In genomic region chr2:197174539-197175094, GRCh38 we compare ENCODE assay signal across 12 cellular contexts.
A peak's percentile ranks its signal among the peaks of the same experiment; 100 is the strongest.
DNase-seq lines count a peak whose midpoint lies in the region; ATAC-seq, FAIRE-seq and TF ChIP-seq lines count a peak whose summit lies in the region.
"Had no signal": no experiment of that assay in that cellular context is flagged by ENCODE, and none has a peak within 500 bp of the region (broad histone marks: within the 10 kb centered on the region; RNA-seq: fewer than 3 reads in every experiment).

No MANE protein-coding gene starts in this region.

- no peak overlapping the region for H3K4me3 Mint-ChIP-seq in activated CD4-positive, alpha-beta T cell treated with anti-CD3 and anti-CD28 coated beads, Interleukin-2, amount 10 ng/mL, durations not matched to agents 24 days and 14 days
- H3K4me3 Mint-ChIP-seq in astrocyte (ENCODE audit: unreplicated experiment) = no peak overlapping the region
- H3K4me3 Mint-ChIP-seq in naive thymus-derived CD4-positive, alpha-beta T cell = peak overlapping the region in 1 of 10 donors; percentile 24

- intact Hi-C loops in activated CD4-positive, alpha-beta T cell treated with anti-CD3 and anti-CD28 coated beads, Interleukin-2, amount 10 ng/mL, durations not matched to agents 24 days and 14 days (cut with micrococcal nuclease) = no loop called here
- intact Hi-C loops in naive thymus-derived CD4-positive, alpha-beta T cell (cut with micrococcal nuclease) = no loop called here
- intact Hi-C loops in vagina (cut with DNase I) = no loop called here

- no peaks in the 10 kb centered on the region for H3K79me2 ChIP-seq in astrocyte (ENCODE audit: insufficient read depth, low read length)

- no peaks in the 10 kb centered on the region for H3K27me3 Mint-ChIP-seq in activated CD4-positive, alpha-beta T cell treated with anti-CD3 and anti-CD28 coated beads, Interleukin-2, amount 10 ng/mL, durations not matched to agents 24 days and 14 days
- H3K27me3 Mint-ChIP-seq in astrocyte (ENCODE audit: low read depth, unreplicated experiment) = no peaks in the 10 kb centered on the region
- H3K27me3 Mint-ChIP-seq in naive thymus-derived CD4-positive, alpha-beta T cell = no peaks in the 10 kb centered on the region

- TF ChIP-seq CTCF in astrocyte (IDR thresholded peaks at IDR 0.05; ENCODE audit: insufficient read depth, low read depth, low read length) (no peak), vagina (IDR thresholded peaks at IDR 0.05) (no peak)

- H3K4me1 ChIP-seq in astrocyte (ENCODE audit: insufficient read depth, low read length) (peaks cover 4% of the 10 kb centered on the region), vagina (peaks cover 14% of the 10 kb centered on the region)
- H3K4me1 ChIP-seq in naive thymus-derived CD4-positive, alpha-beta T cell (ENCODE audit: control insufficient read depth in 2 of 2, insufficient read depth in 2 of 2, low read length in 2 of 2) = peaks cover 0 to 32% of the 10 kb centered on the region in 2 donors
- H3K4me1 ChIP-seq: body of pancreas had no signal

- no peak for FAIRE-seq in astrocyte (lab: Jason Lieb, UNC)

- H3K27me3 ChIP-seq in astrocyte (ENCODE audit: insufficient read depth, low read length) (no peaks in the 10 kb centered on the region), vagina (no peaks in the 10 kb centered on the region)
- no peaks in the 10 kb centered on the region for H3K27me3 ChIP-seq in naive thymus-derived CD4-positive, alpha-beta T cell (ENCODE audit: control insufficient read depth in 2 of 2, insufficient read depth in 2 of 2, low read length in 2 of 2)
- H3K27me3 ChIP-seq: body of pancreas, tibial nerve had no signal

- H4K20me1 ChIP-seq in astrocyte (ENCODE audit: insufficient read depth, low read length) = no peaks in the 10 kb centered on the region

- peaks cover 16% of the 10 kb centered on the region for H3K36me3 Mint-ChIP-seq in activated CD4-positive, alpha-beta T cell treated with anti-CD3 and anti-CD28 coated beads, Interleukin-2, amount 10 ng/mL, durations not matched to agents 24 days and 14 days (ENCODE audit: low read depth)
- no peaks in the 10 kb centered on the region for H3K36me3 Mint-ChIP-seq in astrocyte (ENCODE audit: low read depth, unreplicated experiment)
- H3K36me3 Mint-ChIP-seq in naive thymus-derived CD4-positive, alpha-beta T cell = peaks cover 0 to 22% (median 4%) of the 10 kb centered on the region in 5 donors

- H3K9me3 ChIP-seq in astrocyte (ENCODE audit: insufficient read depth, low read depth, low read length) (no peaks in the 10 kb centered on the region), vagina (no peaks in the 10 kb centered on the region)
- no peaks in the 10 kb centered on the region for H3K9me3 ChIP-seq in naive thymus-derived CD4-positive, alpha-beta T cell (ENCODE audit: control insufficient read depth in 2 of 3, low read length in 3 of 3)
- H3K9me3 ChIP-seq: body of pancreas, tibial nerve had no signal

- H3K4me1 Mint-ChIP-seq in activated CD4-positive, alpha-beta T cell treated with anti-CD3 and anti-CD28 coated beads, Interleukin-2, amount 10 ng/mL, durations not matched to agents 24 days and 14 days = peaks cover 13% of the 10 kb centered on the region
- peaks cover 4% of the 10 kb centered on the region for H3K4me1 Mint-ChIP-seq in astrocyte (ENCODE audit: low read depth, unreplicated experiment)
- peaks cover 37 to 92% (median 73%) of the 10 kb centered on the region in 7 donors for H3K4me1 Mint-ChIP-seq in naive thymus-derived CD4-positive, alpha-beta T cell

- no peak for TF ChIP-seq POLR2A in vagina (IDR thresholded peaks at IDR 0.05)

- peak overlapping the region; percentile 14 for H3K4me2 ChIP-seq in astrocyte (ENCODE audit: low read length)

- H3K36me3 ChIP-seq in astrocyte (ENCODE audit: insufficient read depth, low read length) (no peaks in the 10 kb centered on the region), vagina (no peaks in the 10 kb centered on the region)
- H3K36me3 ChIP-seq in naive thymus-derived CD4-positive, alpha-beta T cell (ENCODE audit: control insufficient read depth in 2 of 3, insufficient read depth in 3 of 3, low read length in 3 of 3) = peaks cover 0 to 7% (median 5%) of the 10 kb centered on the region in 3 experiments
- H3K36me3 ChIP-seq: tibial nerve had no signal

- no peak overlapping the region for H3K27ac ChIP-seq in astrocyte (ENCODE audit: low read depth, low read length)
- no peak overlapping the region for H3K27ac ChIP-seq in naive thymus-derived CD4-positive, alpha-beta T cell (ENCODE audit: low read depth, low read length)
- H3K27ac ChIP-seq in vagina = no peak overlapping the region
- H3K27ac ChIP-seq in caudate nucleus (ENCODE audit: low read depth, low read length) = no peak overlapping the region
- H3K27ac ChIP-seq: body of pancreas, tibial nerve had no signal

- DNase-seq in activated CD4-positive, alpha-beta T cell treated with anti-CD3 and anti-CD28 coated beads, Interleukin-2, amount 10 ng/mL, durations not matched to agents 24 days and 14 days = peak; percentile 50
- DNase-seq in activated CD4-positive, alpha-beta T cell treated with anti-CD3 and anti-CD28 coated beads for 1 hour = no peak
- DNase-seq in NCI-H226 = peak; percentile 72
- peak; percentile 75 for DNase-seq in astrocyte (ENCODE audit: low read depth)
- no peak for DNase-seq in naive thymus-derived CD4-positive, alpha-beta T cell
- no peak for DNase-seq in vagina (ENCODE audit: extremely low spot score in 2 of 2)
- no peak for DNase-seq in stimulated activated CD4-positive, alpha-beta T cell treated with anti-CD3 and anti-CD28 coated beads, Interleukin-4, amount 100 ng/mL, for 1 hour
- no peak for DNase-seq in caudate nucleus (lab: John Stamatoyannopoulos, UW)
- DNase-seq: activated CD4-positive, alpha-beta T cell treated with anti-CD3 and anti-CD28 coated beads, Interleukin-2, amount 50 U/mL, for 4 hours had no signal

- CTCF ChIA-PET in naive thymus-derived CD4-positive, alpha-beta T cell (lab: Charles Lee) = no interaction called here

- no peak overlapping the region for H2AFZ ChIP-seq in astrocyte (ENCODE audit: low read depth, low read length)

- H3K4me3 ChIP-seq in astrocyte (ENCODE audit: insufficient read depth, low read depth, low read length) = no peak overlapping the region
- H3K4me3 ChIP-seq in naive thymus-derived CD4-positive, alpha-beta T cell (ENCODE audit: low read length) = no peak overlapping the region
- no peak overlapping the region for H3K4me3 ChIP-seq in vagina
- H3K4me3 ChIP-seq: body of pancreas, tibial nerve had no signal

- no peak overlapping the region for H3K9ac ChIP-seq in astrocyte (ENCODE audit: low read length)

- POLR2A ChIA-PET in naive thymus-derived CD4-positive, alpha-beta T cell (lab: Charles Lee) = interaction anchor here (1.1 kb wide), 1 partner anchor 195 kb away, joined by 3 read pairs; no protein-coding TSS in a partner anchor

- H3K9me3 Mint-ChIP-seq in activated CD4-positive, alpha-beta T cell treated with anti-CD3 and anti-CD28 coated beads, Interleukin-2, amount 10 ng/mL, durations not matched to agents 24 days and 14 days = no peaks in the 10 kb centered on the region
- no peaks in the 10 kb centered on the region for H3K9me3 Mint-ChIP-seq in astrocyte (ENCODE audit: unreplicated experiment)
- H3K9me3 Mint-ChIP-seq in naive thymus-derived CD4-positive, alpha-beta T cell = peaks cover 0 to 1% (median 0%) of the 10 kb centered on the region in 11 donors

- no peak for ATAC-seq in naive thymus-derived CD4-positive, alpha-beta T cell
- ATAC-seq: body of pancreas, sciatic nerve had no signal

- H3K27ac Mint-ChIP-seq in activated CD4-positive, alpha-beta T cell treated with anti-CD3 and anti-CD28 coated beads, Interleukin-2, amount 10 ng/mL, durations not matched to agents 24 days and 14 days = peak overlapping the region; percentile 17
- peak overlapping the region; percentile 38 for H3K27ac Mint-ChIP-seq in astrocyte (ENCODE audit: unreplicated experiment)
- H3K27ac Mint-ChIP-seq in naive thymus-derived CD4-positive, alpha-beta T cell = peak overlapping the region in 8 of 9 donors; percentile 28 to 89 (median 76)

Comparison
In these comparisons a context has a peak if more than half of its experiments do, and no peak if none do; other contexts are left out.
1. DNase-seq: peak in activated CD4-positive, alpha-beta T cell treated with anti-CD3 and anti-CD28 coated beads, Interleukin-2, amount 10 ng/mL, durations not matched to agents 24 days and 14 days (single experiment), NCI-H226 (single experiment) and astrocyte (single experiment); none in activated CD4-positive, alpha-beta T cell treated with anti-CD3 and anti-CD28 coated beads for 1 hour (single experiment), naive thymus-derived CD4-positive, alpha-beta T cell (0 of 9), vagina (0 of 2), stimulated activated CD4-positive, alpha-beta T cell treated with anti-CD3 and anti-CD28 coated beads, Interleukin-4, amount 100 ng/mL, for 1 hour (single experiment) and caudate nucleus (0 of 61).
2. H3K27ac Mint-ChIP-seq: peak in every context shown above with its lines; median percentile 76 in naive thymus-derived CD4-positive, alpha-beta T cell; 38 in astrocyte; 17 in activated CD4-positive, alpha-beta T cell treated with anti-CD3 and anti-CD28 coated beads, Interleukin-2, amount 10 ng/mL, durations not matched to agents 24 days and 14 days.